13 cellular contexts compared by ENCODE assay signal in the genomic region with DNA sequence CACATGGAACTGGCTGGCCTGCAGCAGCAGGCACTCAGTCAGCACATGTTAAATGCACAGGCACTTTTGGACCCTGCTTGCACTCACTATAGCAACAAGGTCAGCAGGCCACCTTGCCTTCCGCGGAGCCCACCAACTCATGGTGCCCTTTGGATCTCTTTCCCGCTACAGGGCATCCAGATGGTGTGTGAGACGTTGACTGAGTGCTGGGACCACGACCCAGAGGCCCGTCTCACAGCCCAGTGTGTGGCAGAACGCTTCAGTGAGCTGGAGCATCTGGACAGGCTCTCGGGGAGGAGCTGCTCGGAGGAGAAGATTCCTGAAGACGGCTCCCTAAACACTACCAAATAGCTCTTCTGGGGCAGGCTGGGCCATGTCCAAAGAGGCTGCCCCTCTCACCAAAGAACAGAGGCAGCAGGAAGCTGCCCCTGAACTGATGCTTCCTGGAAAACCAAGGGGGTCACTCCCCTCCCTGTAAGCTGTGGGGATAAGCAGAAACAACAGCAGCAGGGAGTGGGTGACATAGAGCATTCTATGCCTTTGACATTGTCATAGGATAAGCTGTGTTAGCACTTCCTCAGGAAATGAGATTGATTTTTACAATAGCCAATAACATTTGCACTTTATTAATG.
A peak's percentile ranks its signal among the peaks of the same experiment; 100 is the strongest.
DNase-seq lines count a peak whose midpoint lies in the region; ATAC-seq lines count a peak whose summit lies in the region.
"Had no signal": no experiment of that assay in that cellular context is flagged by ENCODE, and none has a peak within 500 bp of the region (broad histone marks: within the 10 kb centered on the region; RNA-seq: fewer than 3 reads in every experiment).

No MANE protein-coding gene starts in this region.

- H3K36me3 ChIP-seq in stomach smooth muscle (ENCODE audit: control insufficient read depth in 2 of 2, insufficient read depth in 2 of 2, low read length in 2 of 2) (peaks cover 10 to 14% of the 10 kb centered on the region in 2 donors), H7 (replicated peaks; ENCODE audit: control insufficient read depth, insufficient read depth, low read length) (peaks cover 13% of the 10 kb centered on the region)

- H3K9ac ChIP-seq in stomach smooth muscle (ENCODE audit: low read length in 2 of 2): peak overlapping the region in 1 of 2 donors; percentile 11
- H3K9ac ChIP-seq: SK-N-SH had no signal

- DNase-seq in activated T-cell treated with anti-CD3 and anti-CD28 coated beads, Interleukin-2, amount 50 U/mL, for 24 hours: no peak
- no peak for DNase-seq in activated T-cell treated with anti-CD3 and anti-CD28 coated beads, Interleukin-2, amount 50 U/mL, for 1 hour
- DNase-seq in activated naive CD4-positive, alpha-beta T cell treated with anti-CD3 and anti-CD28 coated beads, Interleukin-2, amount 50 U/mL, for 72 hours (ENCODE audit: low spot score in 2 of 2): no peak
- no peak for DNase-seq in memory B cell (ENCODE audit: low spot score in 2 of 2)
- no peak for DNase-seq in stimulated activated CD8-positive, alpha-beta memory T cell treated with anti-CD3 and anti-CD28 coated beads, Interleukin-4, amount 100 ng/mL, for 48 hours
- no peak for DNase-seq in H7
- DNase-seq: gastrocnemius medialis, HCEC 1CT, NCI-H1105, SK-N-SH had no signal

- H3K27me3 ChIP-seq in stomach smooth muscle (ENCODE audit: control insufficient read depth in 1 of 2, insufficient read depth in 2 of 2, low read length in 2 of 2) (no peaks in the 10 kb centered on the region), H7 (ENCODE audit: control insufficient read depth, insufficient read depth, low read length) (no peaks in the 10 kb centered on the region)
- H3K27me3 ChIP-seq: gastrocnemius medialis had no signal

- ATAC-seq in activated naive CD4-positive, alpha-beta T cell treated with anti-CD3 and anti-CD28 coated beads, Interleukin-2, amount 50 U/mL, for 72 hours: no peak
- ATAC-seq in memory B cell (ENCODE audit: low read depth) (no peak), GM21786 (IDR thresholded peaks at IDR 0.05; ENCODE audit: unreplicated experiment) (no peak)
- ATAC-seq: gastrocnemius medialis, left colon had no signal

- H3K4me3 Mint-ChIP-seq in activated T-cell treated with anti-CD3 and anti-CD28 coated beads, Interleukin-2, amount 50 U/mL, for 24 hours: no peak overlapping the region
- no peak overlapping the region for H3K4me3 Mint-ChIP-seq in memory B cell

- peak overlapping the region; percentile 56 for H3K27ac ChIP-seq in stomach smooth muscle (ENCODE audit: low read length)

- H3K4me1 Mint-ChIP-seq in activated T-cell treated with anti-CD3 and anti-CD28 coated beads, Interleukin-2, amount 50 U/mL, for 24 hours (ENCODE audit: low read depth): peaks cover 90% of the 10 kb centered on the region
- peaks cover 41% of the 10 kb centered on the region for H3K4me1 Mint-ChIP-seq in memory B cell

- H3K27ac Mint-ChIP-seq in activated T-cell treated with anti-CD3 and anti-CD28 coated beads, Interleukin-2, amount 50 U/mL, for 24 hours: peak overlapping the region; percentile 89
- peak overlapping the region; percentile 27 to 45 for H3K27ac Mint-ChIP-seq in activated naive CD4-positive, alpha-beta T cell treated with anti-CD3 and anti-CD28 coated beads, Interleukin-2, amount 50 U/mL, for 72 hours
- H3K27ac Mint-ChIP-seq in memory B cell: peak overlapping the region; percentile 39

- peaks cover 98% of the 10 kb centered on the region for H3K36me3 Mint-ChIP-seq in activated T-cell treated with anti-CD3 and anti-CD28 coated beads, Interleukin-2, amount 50 U/mL, for 24 hours (ENCODE audit: low read depth)
- H3K36me3 Mint-ChIP-seq in activated naive CD4-positive, alpha-beta T cell treated with anti-CD3 and anti-CD28 coated beads, Interleukin-2, amount 50 U/mL, for 72 hours: peaks cover 54 to 84% of the 10 kb centered on the region in 2 donors
- peaks cover 41% of the 10 kb centered on the region for H3K36me3 Mint-ChIP-seq in memory B cell

- H3K9me3 Mint-ChIP-seq in activated T-cell treated with anti-CD3 and anti-CD28 coated beads, Interleukin-2, amount 50 U/mL, for 24 hours: no peaks in the 10 kb centered on the region
- no peaks in the 10 kb centered on the region for H3K9me3 Mint-ChIP-seq in activated naive CD4-positive, alpha-beta T cell treated with anti-CD3 and anti-CD28 coated beads, Interleukin-2, amount 50 U/mL, for 72 hours
- no peaks in the 10 kb centered on the region for H3K9me3 Mint-ChIP-seq in memory B cell

- H3K4me3 ChIP-seq in stomach smooth muscle (ENCODE audit: low read length in 2 of 2) (no peak overlapping the region), H7 (ENCODE audit: insufficient read depth, low read depth, low read length) (no peak overlapping the region)
- H3K4me3 ChIP-seq: gastrocnemius medialis had no signal

- peaks cover 37% of the 10 kb centered on the region for H3K4me1 ChIP-seq in stomach smooth muscle (ENCODE audit: control insufficient read depth, insufficient read depth, low read length)

- H3K27me3 Mint-ChIP-seq in activated T-cell treated with anti-CD3 and anti-CD28 coated beads, Interleukin-2, amount 50 U/mL, for 24 hours: no peaks in the 10 kb centered on the region
- H3K27me3 Mint-ChIP-seq in memory B cell: no peaks in the 10 kb centered on the region

- H3K9me3 ChIP-seq in stomach smooth muscle (ENCODE audit: control insufficient read depth in 2 of 2, low read length in 2 of 2): no peaks in the 10 kb centered on the region
- H3K9me3 ChIP-seq: gastrocnemius medialis, SK-N-SH had no signal

Comparison
In these comparisons a context has a peak if more than half of its experiments do, and no peak if none do; other contexts are left out.
1. H3K27ac Mint-ChIP-seq: peak in every context shown above with its lines; median percentile 89 in activated T-cell treated with anti-CD3 and anti-CD28 coated beads, Interleukin-2, amount 50 U/mL, for 24 hours; 39 in memory B cell; 36 in activated naive CD4-positive, alpha-beta T cell treated with anti-CD3 and anti-CD28 coated beads, Interleukin-2, amount 50 U/mL, for 72 hours.